Comparison of ENCODE assay signal across 12 cellular contexts in genomic region chr4:46386570-46386969, GRCh38. TPM values are rescaled to one million over a fixed set of nuclear protein-coding genes. Genes with fewer than 3 reads are reported as not detected.
DNase-seq lines count a peak whose midpoint lies in the region; ATAC-seq and TF ChIP-seq lines count a peak whose summit lies in the region.
"Had no signal": no experiment of that assay in that cellular context is flagged by ENCODE, and none has a peak within 500 bp of the region (broad histone marks: within the 10 kb centered on the region; RNA-seq: fewer than 3 reads in every experiment).

No MANE protein-coding gene starts in this region.

- no peak overlapping the region for H3K27ac ChIP-seq in 22Rv1

- H3K27ac Mint-ChIP-seq in activated naive CD4-positive, alpha-beta T cell treated with anti-CD3 and anti-CD28 coated beads, Interleukin-2, amount 50 U/mL, for 72 hours = no peak overlapping the region
- H3K27ac Mint-ChIP-seq: activated naive CD8-positive, alpha-beta T cell treated with anti-CD3 and anti-CD28 coated beads, Interleukin-2, amount 50 U/mL, for 24 hours had no signal

- ATAC-seq in activated naive CD4-positive, alpha-beta T cell treated with anti-CD3 and anti-CD28 coated beads, Interleukin-2, amount 50 U/mL, for 72 hours = no peak
- no peak for ATAC-seq in HG03354 (IDR thresholded peaks at IDR 0.05; ENCODE audit: poor library complexity, severe bottlenecking, unreplicated experiment)
- ATAC-seq: activated naive CD8-positive, alpha-beta T cell treated with anti-CD3 and anti-CD28 coated beads, Interleukin-2, amount 50 U/mL, for 24 hours; left ventricle myocardium superior had no signal

- H3K9me3 Mint-ChIP-seq in activated naive CD4-positive, alpha-beta T cell treated with anti-CD3 and anti-CD28 coated beads, Interleukin-2, amount 50 U/mL, for 72 hours = peaks cover 7% of the 10 kb centered on the region in 2 donors
- H3K9me3 Mint-ChIP-seq: activated naive CD8-positive, alpha-beta T cell treated with anti-CD3 and anti-CD28 coated beads, Interleukin-2, amount 50 U/mL, for 24 hours had no signal

- intact Hi-C loops in lower leg skin (cut with DNase I; ENCODE audit: low total_unique reads) = no loop called here

- H3K36me3 Mint-ChIP-seq in activated naive CD4-positive, alpha-beta T cell treated with anti-CD3 and anti-CD28 coated beads, Interleukin-2, amount 50 U/mL, for 72 hours = peaks cover 17 to 26% of the 10 kb centered on the region in 2 donors

- no peak for TF ChIP-seq POLR2A in lower leg skin (IDR thresholded peaks at IDR 0.05)

- H3K4me3 ChIP-seq in fibroblast of mammary gland (ENCODE audit: control insufficient read depth, low read depth, low read length) (no peak overlapping the region), lower leg skin (ENCODE audit: low read depth, poor library complexity, severe bottlenecking) (no peak overlapping the region)

- DNase-seq in HT-29 (ENCODE audit: low spot score) (peak; percentile 40), RPMI8226 (peak; percentile 7), fibroblast of mammary gland (ENCODE audit: low read depth) (peak; percentile 4), lower leg skin (ENCODE audit: low spot score in 2 of 2) (no peak)
- no peak for DNase-seq in activated naive CD4-positive, alpha-beta T cell treated with anti-CD3 and anti-CD28 coated beads, Interleukin-2, amount 50 U/mL, for 72 hours (ENCODE audit: low spot score in 2 of 2)
- DNase-seq in stimulated activated CD8-positive, alpha-beta memory T cell treated with anti-CD3 and anti-CD28 coated beads, Interleukin-4, amount 100 ng/mL, for 48 hours = no peak
- DNase-seq: activated naive CD8-positive, alpha-beta T cell treated with anti-CD3 and anti-CD28 coated beads, Interleukin-2, amount 50 U/mL, for 24 hours; left ventricle myocardium superior; occipital lobe; stimulated activated CD4-positive, alpha-beta T cell treated with anti-CD3 and anti-CD28 coated beads, Interleukin-15, amount 100 ng/mL, for 24 hours had no signal

- 55 to 60% methylated on average over 1 of the region's 1 CpG for WGBS in lower leg skin, 2 donors

- TF ChIP-seq CTCF in 22Rv1 (IDR thresholded peaks at IDR 0.05) = peak; percentile 37
- no peak for TF ChIP-seq CTCF in fibroblast of mammary gland (conservative IDR thresholded peaks at IDR 0.05; ENCODE audit: control insufficient read depth, insufficient read depth, low read depth, low read length)
- TF ChIP-seq CTCF in lower leg skin (IDR thresholded peaks at IDR 0.05) = no peak

RNA-seq across cellular contexts. Expression of gene GABRA2, which starts 3.4 kb away (rescaled TPM):
- 0.03 and 0.05 TPM in 2 replicates for total RNA-seq in HT-29 (2014; rRNA removed; shearing (Covaris generic))
- not detected for total RNA-seq in activated naive CD4-positive, alpha-beta T cell treated with anti-CD3 and anti-CD28 coated beads, Interleukin-2, amount 50 U/mL, for 72 hours
- under 1 TPM in 1 of 4 donors, not detected in 3; 0.36 TPM for total RNA-seq in lower leg skin

Comparison
In these comparisons a context has a peak if more than half of its experiments do, and no peak if none do; other contexts are left out.
1. DNase-seq: peak in HT-29 (single experiment), RPMI8226 (single experiment) and fibroblast of mammary gland (single experiment); none in activated naive CD4-positive, alpha-beta T cell treated with anti-CD3 and anti-CD28 coated beads, Interleukin-2, amount 50 U/mL, for 72 hours (0 of 2), lower leg skin (0 of 2) and stimulated activated CD8-positive, alpha-beta memory T cell treated with anti-CD3 and anti-CD28 coated beads, Interleukin-4, amount 100 ng/mL, for 48 hours (single experiment).